11 cellular contexts compared by ENCODE assay signal in genomic region chr19:46017095-46017429, GRCh38. TPM values are rescaled to one million over a fixed set of nuclear protein-coding genes. Genes with fewer than 3 reads are reported as not detected.
DNase-seq lines count a peak whose midpoint lies in the region; ATAC-seq and TF ChIP-seq lines count a peak whose summit lies in the region.
"Had no signal": no experiment of that assay in that cellular context is flagged by ENCODE, and none has a peak within 500 bp of the region (broad histone marks: within the 10 kb centered on the region; RNA-seq: fewer than 3 reads in every experiment).

No MANE protein-coding gene starts in this region.

- no peak overlapping the region for H2BK20ac ChIP-seq in H9 (ENCODE audit: low read depth, low read length, poor library complexity, severe bottlenecking)

- H3K27me3 ChIP-seq in H9 (ENCODE audit: insufficient read depth, low read length): peaks cover 7% of the 10 kb centered on the region; the same call in 1 of the 2 replicates
- H3K27me3 ChIP-seq in neural cell (ENCODE audit: insufficient read depth, low read depth, low read length): peaks cover 20% of the 10 kb centered on the region

- no peaks in the 10 kb centered on the region for H3K36me3 ChIP-seq in neural cell (ENCODE audit: insufficient read depth, low read length)

- no peak for ATAC-seq in activated naive CD8-positive, alpha-beta T cell treated with anti-CD3 and anti-CD28 coated beads, Interleukin-2, amount 50 U/mL, for 24 hours

- no peak overlapping the region for H3T11ph ChIP-seq in H9 (ENCODE audit: low read length)

- no peak overlapping the region for H3K23ac ChIP-seq in H9 (ENCODE audit: insufficient read length, low read depth, low read length)

- peaks cover 25% of the 10 kb centered on the region for H3K27me3 Mint-ChIP-seq in H9 (ENCODE audit: low read depth)
- peaks cover 17% of the 10 kb centered on the region for H3K27me3 Mint-ChIP-seq in activated naive CD8-positive, alpha-beta T cell treated with anti-CD3 and anti-CD28 coated beads, Interleukin-2, amount 50 U/mL, for 24 hours

- no peak overlapping the region for H4K5ac ChIP-seq in H9 (ENCODE audit: insufficient read length, low read depth, low read length)

- peak overlapping the region in 1 of 2 experiments; percentile 56; a peak in 2 of 5 replicates for H3K4me3 Mint-ChIP-seq in H9
- H3K4me3 Mint-ChIP-seq in activated naive CD8-positive, alpha-beta T cell treated with anti-CD3 and anti-CD28 coated beads, Interleukin-2, amount 50 U/mL, for 24 hours: peak overlapping the region; percentile 54

- no peak overlapping the region for H3K4me3 ChIP-seq in neural cell (ENCODE audit: low read length)

- no peak overlapping the region for H2BK15ac ChIP-seq in H9 (ENCODE audit: low read depth, low read length)

- no peak overlapping the region for H3K14ac ChIP-seq in H9 (ENCODE audit: insufficient read depth, low read length)

- no peak overlapping the region for H2BK120ac ChIP-seq in H9 (ENCODE audit: low read depth, low read length, poor library complexity, severe bottlenecking)

- no peak overlapping the region for H2AK5ac ChIP-seq in H9 (ENCODE audit: insufficient read length, low read length)

- H4K20me1 ChIP-seq in H9 (ENCODE audit: control insufficient read depth, insufficient read depth, insufficient read length) (no peaks in the 10 kb centered on the region), neural cell (ENCODE audit: insufficient read depth) (no peaks in the 10 kb centered on the region)

- peaks cover 17% of the 10 kb centered on the region for H3K23me2 ChIP-seq in H9 (ENCODE audit: insufficient read length, low read depth, low read length, poor library complexity, severe bottlenecking)

- no peaks in the 10 kb centered on the region for H3F3A ChIP-seq in neural cell (ENCODE audit: insufficient read depth, low read length, poor library complexity, severe bottlenecking)

- H3K79me1 ChIP-seq in H9 (ENCODE audit: insufficient read depth, low read depth, low read length, poor library complexity, severe bottlenecking): no peaks in the 10 kb centered on the region

- no peak overlapping the region for H4K8ac ChIP-seq in H9 (replicated peaks; ENCODE audit: insufficient read length, low read depth, low read length)

- TF ChIP-seq CTCF in C4-2B (conservative IDR thresholded peaks at IDR 0.05) (peak; percentile 53), H9 (conservative IDR thresholded peaks at IDR 0.05) (0 out of 3 replicates have a peak, but pooled peaks have one; percentile 1), neural cell (IDR thresholded peaks at IDR 0.05; ENCODE audit: poor library complexity, severe bottlenecking) (peak; percentile 5)

- no peak overlapping the region for H2BK12ac ChIP-seq in H9 (ENCODE audit: insufficient read length, low read depth, low read length)

- no peak for DNase-seq in H9
- DNase-seq in activated naive CD8-positive, alpha-beta T cell treated with anti-CD3 and anti-CD28 coated beads, Interleukin-2, amount 50 U/mL, for 24 hours: no peak
- no peak for DNase-seq in nucleus accumbens (lab: John Stamatoyannopoulos, UW)
- DNase-seq in NCI-H2171 treated with DMSO at 0.1 percent for 48 hours (lab: John Stamatoyannopoulos, UW): no peak
- DNase-seq in NCI-H446 treated with DMSO at 0.1 percent for 48 hours (lab: John Stamatoyannopoulos, UW): no peak
- no peak for DNase-seq in kidney tubule cell (ENCODE audit: low spot score)

- no peak overlapping the region for H3K56ac ChIP-seq in H9 (ENCODE audit: insufficient read length, low read depth, low read length)

- TF ChIP-seq RAD21 in neural cell (conservative IDR thresholded peaks at IDR 0.05): no peak

- peaks cover 22 to 32% of the 10 kb centered on the region in 2 experiments for H3K4me1 Mint-ChIP-seq in H9
- peaks cover 18% of the 10 kb centered on the region for H3K4me1 Mint-ChIP-seq in activated naive CD8-positive, alpha-beta T cell treated with anti-CD3 and anti-CD28 coated beads, Interleukin-2, amount 50 U/mL, for 24 hours

- H3K18ac ChIP-seq in H9 (ENCODE audit: insufficient read length, low read depth, low read length): no peak overlapping the region

- H3K4me2 ChIP-seq in H9 (ENCODE audit: insufficient read depth, insufficient read length, low read length) (no peak overlapping the region), neural cell (ENCODE audit: low read length) (no peak overlapping the region)

- no peaks in the 10 kb centered on the region for H3K4me1 ChIP-seq in H9 (ENCODE audit: insufficient read depth, low read length)

- no peaks in the 10 kb centered on the region for H3K9me2 ChIP-seq in neural cell (ENCODE audit: insufficient read depth, low read length)

- H3K27ac ChIP-seq in C4-2B (no peak overlapping the region; the same call in 1 of the 2 replicates), H9 (ENCODE audit: insufficient read length, low read depth, low read length) (no peak overlapping the region), neural cell (ENCODE audit: low read length) (no peak overlapping the region)

- peaks cover 0 to 7% (median 2%) of the 10 kb centered on the region in 3 experiments; a peak in 4 of 7 replicates for H3K36me3 Mint-ChIP-seq in H9 (ENCODE audit: insufficient read depth in 1 of 3, low read depth in 3 of 3)
- H3K36me3 Mint-ChIP-seq in activated naive CD8-positive, alpha-beta T cell treated with anti-CD3 and anti-CD28 coated beads, Interleukin-2, amount 50 U/mL, for 24 hours (ENCODE audit: low read depth): peaks cover 1% of the 10 kb centered on the region

- no peak for TF ChIP-seq EP300 in neural cell (conservative IDR thresholded peaks at IDR 0.05; ENCODE audit: poor library complexity, severe bottlenecking)

- no peak overlapping the region for H2BK5ac ChIP-seq in H9 (ENCODE audit: insufficient read length, low read length)

- H4K91ac ChIP-seq in H9 (ENCODE audit: insufficient read length, low read depth, low read length): no peak overlapping the region

- H3K79me2 ChIP-seq in H9 (ENCODE audit: insufficient read depth, low read length) (no peaks in the 10 kb centered on the region), neural cell (replicated peaks; ENCODE audit: insufficient read depth, low read length) (no peaks in the 10 kb centered on the region)

- WGBS in H9 (ENCODE audit: extremely low coverage, insufficient read length, low lambda C conversion rate): no CpG with 5 or more reads among the region's 7 CpGs

- no peaks in the 10 kb centered on the region for H3K9me3 ChIP-seq in H9 (ENCODE audit: control insufficient read depth, low read depth, low read length)
- H3K9me3 ChIP-seq in neural cell (ENCODE audit: low read length): no peaks in the 10 kb centered on the region

- H3K4ac ChIP-seq in H9 (ENCODE audit: low read depth, low read length): no peak overlapping the region

- H2AFZ ChIP-seq in H9 (ENCODE audit: low read length) (no peak overlapping the region), neural cell (ENCODE audit: low read depth, low read length) (no peak overlapping the region)

- H3K27ac Mint-ChIP-seq in H9: no peak overlapping the region
- H3K27ac Mint-ChIP-seq in activated naive CD8-positive, alpha-beta T cell treated with anti-CD3 and anti-CD28 coated beads, Interleukin-2, amount 50 U/mL, for 24 hours: no peak overlapping the region

- H3K9ac ChIP-seq in H9 (ENCODE audit: extremely low read depth, insufficient read length, low read length) (no peak overlapping the region), neural cell (ENCODE audit: low read length) (no peak overlapping the region)

- H3K9me3 Mint-ChIP-seq in H9: no peaks in the 10 kb centered on the region; a peak in 1 of 5 replicates
- no peaks in the 10 kb centered on the region for H3K9me3 Mint-ChIP-seq in activated naive CD8-positive, alpha-beta T cell treated with anti-CD3 and anti-CD28 coated beads, Interleukin-2, amount 50 U/mL, for 24 hours

TF ChIP-seq in neural cell, 6 proteins besides CTCF, POLR2A, EP300 and RAD21:
- TF ChIP-seq POLR2AphosphoS5 (IDR thresholded peaks at IDR 0.05) (no peak), SMC3 (conservative IDR thresholded peaks at IDR 0.05; ENCODE audit: poor library complexity) (no peak), MXI1 (conservative IDR thresholded peaks at IDR 0.05; ENCODE audit: poor library complexity, severe bottlenecking) (no peak), EZH2 (IDR thresholded peaks at IDR 0.05; ENCODE audit: borderline replicate concordance, insufficient read depth, low read length, poor library complexity, severe bottlenecking) (no peak), TAF1 (IDR thresholded peaks at IDR 0.05; ENCODE audit: low read depth) (no peak)
- TF ChIP-seq, protein P1, sequence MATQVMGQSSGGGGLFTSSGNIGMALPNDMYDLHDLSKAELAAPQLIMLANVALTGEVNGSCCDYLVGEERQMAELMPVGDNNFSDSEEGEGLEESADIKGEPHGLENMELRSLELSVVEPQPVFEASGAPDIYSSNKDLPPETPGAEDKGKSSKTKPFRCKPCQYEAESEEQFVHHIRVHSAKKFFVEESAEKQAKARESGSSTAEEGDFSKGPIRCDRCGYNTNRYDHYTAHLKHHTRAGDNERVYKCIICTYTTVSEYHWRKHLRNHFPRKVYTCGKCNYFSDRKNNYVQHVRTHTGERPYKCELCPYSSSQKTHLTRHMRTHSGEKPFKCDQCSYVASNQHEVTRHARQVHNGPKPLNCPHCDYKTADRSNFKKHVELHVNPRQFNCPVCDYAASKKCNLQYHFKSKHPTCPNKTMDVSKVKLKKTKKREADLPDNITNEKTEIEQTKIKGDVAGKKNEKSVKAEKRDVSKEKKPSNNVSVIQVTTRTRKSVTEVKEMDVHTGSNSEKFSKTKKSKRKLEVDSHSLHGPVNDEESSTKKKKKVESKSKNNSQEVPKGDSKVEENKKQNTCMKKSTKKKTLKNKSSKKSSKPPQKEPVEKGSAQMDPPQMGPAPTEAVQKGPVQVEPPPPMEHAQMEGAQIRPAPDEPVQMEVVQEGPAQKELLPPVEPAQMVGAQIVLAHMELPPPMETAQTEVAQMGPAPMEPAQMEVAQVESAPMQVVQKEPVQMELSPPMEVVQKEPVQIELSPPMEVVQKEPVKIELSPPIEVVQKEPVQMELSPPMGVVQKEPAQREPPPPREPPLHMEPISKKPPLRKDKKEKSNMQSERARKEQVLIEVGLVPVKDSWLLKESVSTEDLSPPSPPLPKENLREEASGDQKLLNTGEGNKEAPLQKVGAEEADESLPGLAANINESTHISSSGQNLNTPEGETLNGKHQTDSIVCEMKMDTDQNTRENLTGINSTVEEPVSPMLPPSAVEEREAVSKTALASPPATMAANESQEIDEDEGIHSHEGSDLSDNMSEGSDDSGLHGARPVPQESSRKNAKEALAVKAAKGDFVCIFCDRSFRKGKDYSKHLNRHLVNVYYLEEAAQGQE (IDR thresholded peaks at IDR 0.05; ENCODE audit: borderline replicate concordance): no peak

RNA-seq across cellular contexts. Expression of gene PGLYRP1, which starts 5.8 kb away (rescaled TPM):
- not detected in 2 replicates for total RNA-seq in H9 (2021)
- polyA plus RNA-seq in neural cell: not detected in 2 replicates
- not detected in 2 replicates for polyA minus RNA-seq in neural cell
- total RNA-seq: right cardiac atrium; T-helper 2 cell treated with Interferon-gamma antibody and Interleukin-4, amounts not matched to agents 100 ng/mL and 5 ng/mL, for 36 hours had no signal
- polyA plus RNA-seq: right cardiac atrium had no signal

RNA-seq across cellular contexts. Expression of gene CCDC61, which starts 21.8 kb away (rescaled TPM):
- 15.9 and 16.9 TPM in 2 replicates for total RNA-seq in H9 (2021)
- 0.82 and 1.4 TPM in 2 replicates for polyA plus RNA-seq in neural cell
- 2.7 and 11.9 TPM in 2 replicates for polyA minus RNA-seq in neural cell

RNA-seq across cellular contexts. Expression of gene IGFL4, which starts 23.7 kb away (rescaled TPM):
- 0.33 TPM in 1 of 2 replicates, not detected in the other for total RNA-seq in H9 (2021)
- 4.4 and 5.2 TPM in 2 replicates for polyA plus RNA-seq in neural cell
- polyA minus RNA-seq in neural cell: 2.2 and 2.4 TPM in 2 replicates
- total RNA-seq: left lobe of liver; right cardiac atrium; T-helper 2 cell treated with Interferon-gamma antibody and Interleukin-4, amounts not matched to agents 100 ng/mL and 5 ng/mL, for 36 hours had no signal
- polyA plus RNA-seq: right cardiac atrium had no signal

RNA-seq across cellular contexts. Expression of gene NOVA2, which starts 43.4 kb away (rescaled TPM):
- 8.8 and 8.9 TPM in 2 replicates for total RNA-seq in H9 (2021)
- polyA plus RNA-seq in neural cell: 7.6 and 9.3 TPM in 2 replicates
- 18.0 and 27.3 TPM in 2 replicates for polyA minus RNA-seq in neural cell

Comparison
In these comparisons a context has a peak if more than half of its experiments do, and no peak if none do; other contexts are left out.
1. CTCF ChIP-seq: peak in every context shown above with its lines; median percentile 53 in C4-2B; 5 in neural cell; 1 in H9.